Comparison of ENCODE assay signal across 8 cellular contexts in the genomic region with DNA sequence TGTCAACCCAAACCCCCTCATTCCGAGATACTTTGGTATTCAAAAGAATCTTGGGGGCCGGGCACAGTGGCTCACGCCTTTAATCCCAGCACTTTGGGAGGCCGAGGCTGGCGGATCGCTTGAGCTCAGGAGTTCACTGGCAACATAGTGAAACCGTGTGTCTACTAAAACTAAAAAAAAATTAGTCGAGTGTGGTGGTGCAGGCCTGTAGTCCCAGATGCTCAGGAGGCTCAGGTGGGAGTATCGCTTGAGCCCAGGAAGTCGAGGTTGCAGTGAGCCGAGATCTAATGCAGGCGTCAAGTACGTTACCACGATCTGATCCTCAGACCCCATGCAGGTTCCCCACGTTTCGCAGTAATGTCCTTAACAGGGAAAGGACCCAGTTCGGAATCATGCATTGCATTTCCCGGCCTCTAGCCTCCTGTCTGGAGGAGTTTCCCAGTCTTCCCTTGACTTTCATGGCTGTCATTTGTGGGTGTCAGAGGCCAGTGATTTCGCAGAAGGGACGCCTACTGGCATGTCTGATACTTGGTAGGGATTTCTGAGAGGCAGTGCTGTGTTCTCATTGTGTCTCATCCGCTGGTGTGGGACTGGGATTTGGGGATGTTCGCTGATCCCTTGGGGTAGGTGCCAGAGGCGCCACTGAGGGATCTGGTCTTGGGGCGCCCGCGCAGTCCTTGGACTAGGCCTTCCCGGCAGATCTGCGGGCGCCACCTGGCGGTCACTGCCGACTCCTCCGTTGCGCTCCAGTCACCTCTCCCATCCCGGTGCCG. TPM values are rescaled to one million over a fixed set of nuclear protein-coding genes. Genes with fewer than 3 reads are reported as not detected.
DNase-seq lines count a peak whose midpoint lies in the region; ATAC-seq and TF ChIP-seq lines count a peak whose summit lies in the region.

No MANE protein-coding gene starts in this region.

- ATAC-seq in HG02759 (IDR thresholded peaks at IDR 0.05; ENCODE audit: unreplicated experiment) (peak; percentile 79), left cardiac atrium (peak; percentile 82 to 87), upper lobe of left lung (ENCODE audit: low FRiP score in 2 of 2) (peak; percentile 92 to 93)
- peak; percentile 82 for ATAC-seq in activated naive CD8-positive, alpha-beta T cell treated with anti-CD3 and anti-CD28 coated beads, Interleukin-2, amount 50 U/mL, for 24 hours

- peak overlapping the region; percentile 45 to 87 (median 72) for H3K27ac ChIP-seq in upper lobe of left lung

- H3K27me3 ChIP-seq in upper lobe of left lung: no peaks in the 10 kb centered on the region

- no peaks in the 10 kb centered on the region for H3K9me3 Mint-ChIP-seq in activated naive CD8-positive, alpha-beta T cell treated with anti-CD3 and anti-CD28 coated beads, Interleukin-2, amount 50 U/mL, for 24 hours

- peaks cover 39% of the 10 kb centered on the region for H3K4me1 Mint-ChIP-seq in activated naive CD8-positive, alpha-beta T cell treated with anti-CD3 and anti-CD28 coated beads, Interleukin-2, amount 50 U/mL, for 24 hours

- no peaks in the 10 kb centered on the region for H3K27me3 Mint-ChIP-seq in activated naive CD8-positive, alpha-beta T cell treated with anti-CD3 and anti-CD28 coated beads, Interleukin-2, amount 50 U/mL, for 24 hours

- DNase-seq in NCI-H1092 (lab: John Stamatoyannopoulos, UW) (peak; percentile 82), SW480 (ENCODE audit: low spot score) (peak; percentile 82), left cardiac atrium (peak; percentile 94), posterior vena cava (ENCODE audit: low spot score) (peak; percentile 98), upper lobe of left lung (peak; percentile 94 to 99)
- DNase-seq in activated naive CD8-positive, alpha-beta T cell treated with anti-CD3 and anti-CD28 coated beads, Interleukin-2, amount 50 U/mL, for 24 hours: peak; percentile 96

- no peak for TF ChIP-seq EP300 in upper lobe of left lung (IDR thresholded peaks at IDR 0.05)

- intact Hi-C loops in left cardiac atrium (cut with DNase I): loop anchor here (2.0 to 10.0 kb wide), 4 partner anchors 41 to 75 kb away; partner anchors contain the start of genes BRWD1 (in 2 of the 2) and HMGN1 (in 1 of the 2)
- intact Hi-C loops in posterior vena cava (cut with DNase I): loop anchor here in 1 of 2 donors (2.0 to 10.0 kb wide), 2 partner anchors 39 to 73 kb away; partner anchors contain the start of genes BRWD1 and HMGN1

- peak overlapping the region; percentile 88 for H3K4me3 Mint-ChIP-seq in activated naive CD8-positive, alpha-beta T cell treated with anti-CD3 and anti-CD28 coated beads, Interleukin-2, amount 50 U/mL, for 24 hours

- peak overlapping the region; percentile 33 to 55 (median 46) for H3K4me3 ChIP-seq in upper lobe of left lung

- H3K36me3 ChIP-seq in upper lobe of left lung: peaks cover 7 to 29% (median 17%) of the 10 kb centered on the region in 4 donors

- H3K4me1 ChIP-seq in upper lobe of left lung: peaks cover 14 to 38% (median 21%) of the 10 kb centered on the region in 4 donors

- 25 to 32% methylated on average over 17 to 30 of the region's 35 CpGs for WGBS in upper lobe of left lung, 2 donors

- no peaks in the 10 kb centered on the region for H3K9me3 ChIP-seq in upper lobe of left lung

- TF ChIP-seq CTCF in GM12874 (IDR thresholded peaks at IDR 0.05; ENCODE audit: insufficient read depth, low read depth, low read length) (peak; percentile 95), upper lobe of left lung (IDR thresholded peaks at IDR 0.05) (peak; percentile 78 to 95 (median 92))

- no peak for TF ChIP-seq POLR2A in upper lobe of left lung (IDR thresholded peaks at IDR 0.05)

- H3K27ac Mint-ChIP-seq in activated naive CD8-positive, alpha-beta T cell treated with anti-CD3 and anti-CD28 coated beads, Interleukin-2, amount 50 U/mL, for 24 hours: peak overlapping the region; percentile 93

- peaks cover 17% of the 10 kb centered on the region for H3K36me3 Mint-ChIP-seq in activated naive CD8-positive, alpha-beta T cell treated with anti-CD3 and anti-CD28 coated beads, Interleukin-2, amount 50 U/mL, for 24 hours (ENCODE audit: low read depth)

RNA-seq across cellular contexts. Expression of gene HMGN1, which starts 39.3 kb away (rescaled TPM):
- total RNA-seq in left cardiac atrium (10 to 100 TPM; 73.2 to 78.2 TPM), posterior vena cava (100 to 1,000 TPM in 1 of 2 donors, 10 to 100 TPM in 1; 65.9 to 101 TPM), upper lobe of left lung (100 to 1,000 TPM in 3 of 6 donors, 10 to 100 TPM in 3; 80.7 to 164 (median 115) TPM)

RNA-seq across cellular contexts. Expression of gene LCA5L, which starts 57.4 kb away (rescaled TPM):
- total RNA-seq in left cardiac atrium (under 1 TPM; 0.82 to 0.84 TPM), posterior vena cava (1 to 10 TPM; 1.5 to 1.7 TPM), upper lobe of left lung (10 to 100 TPM in 2 of 6 donors, 1 to 10 TPM in 3, not detected in 1; 1.9 to 16.6 (median 2.5) TPM)

Comparison
In these comparisons a context has a peak if more than half of its experiments do, and no peak if none do; other contexts are left out.
1. Peak in every context shown above with its lines: DNase-seq, ATAC-seq, H3K4me3 ChIP-seq and H3K27ac ChIP-seq.